In genomic region chr22:31097539-31097938, GRCh38 we compare ENCODE assay signal across 1 cellular context.
TF ChIP-seq lines count a peak whose summit lies in the region.

No MANE protein-coding gene starts in this region.

TF ChIP-seq in A549, 52 proteins besides CTCF, POLR2A, EP300 and RAD21:
- peak; percentile 35; the same call in 1 of the 2 replicates for TF ChIP-seq ZC3H11A (IDR thresholded peaks at IDR 0.05)
